11 cellular contexts compared by ENCODE assay signal in genomic region chr7:522938-523289, GRCh38. TPM values are rescaled to one million over a fixed set of nuclear protein-coding genes. Genes with fewer than 3 reads are reported as not detected.
DNase-seq lines count a peak whose midpoint lies in the region; ATAC-seq and TF ChIP-seq lines count a peak whose summit lies in the region.
"Had no signal": no experiment of that assay in that cellular context is flagged by ENCODE, and none has a peak within 500 bp of the region (broad histone marks: within the 10 kb centered on the region; RNA-seq: fewer than 3 reads in every experiment).

No MANE protein-coding gene starts in this region.

- no peak overlapping the region for H3K27ac ChIP-seq in smooth muscle cell (ENCODE audit: low read depth)
- H3K27ac ChIP-seq: C4-2B had no signal

- peak overlapping the region; percentile 83; the same call in 1 of the 2 replicates for H3K4me3 ChIP-seq in H7 (ENCODE audit: insufficient read depth, low read depth, low read length)
- H3K4me3 ChIP-seq in iPS-18c (ENCODE audit: insufficient read depth, low read depth, low read length), result peak overlapping the region; percentile 55; the same call in 1 of the 2 replicates
- H3K4me3 ChIP-seq in smooth muscle cell, result peak overlapping the region; percentile 58

- no peak for TF ChIP-seq CTCF in WTC11 (IDR thresholded peaks at IDR 0.05)
- TF ChIP-seq CTCF in smooth muscle cell (IDR thresholded peaks at IDR 0.05; ENCODE audit: borderline replicate concordance, insufficient read depth, poor library complexity, severe bottlenecking), result no peak

- peaks cover 18% of the 10 kb centered on the region for H3K79me2 ChIP-seq in smooth muscle cell (ENCODE audit: low read depth)

- peaks cover 9% of the 10 kb centered on the region for H3F3A ChIP-seq in smooth muscle cell (ENCODE audit: low read depth)

- CTCF ChIA-PET in WTC11 (lab: Charles Lee), result interaction anchor here (2.2 kb wide), 1 partner anchor 201 kb away, joined by 5 read pairs; no protein-coding TSS in a partner anchor

- H3K36me3 ChIP-seq in H7 (replicated peaks; ENCODE audit: control insufficient read depth, insufficient read depth, low read length) (no peaks in the 10 kb centered on the region), smooth muscle cell (ENCODE audit: low read depth) (no peaks in the 10 kb centered on the region)

- WGBS in smooth muscle cell (ENCODE audit: low lambda C conversion rate), result 45% methylated on average over 20 of the region's 23 CpGs

- no peak overlapping the region for H2AFZ ChIP-seq in smooth muscle cell (ENCODE audit: low read depth)

- peak overlapping the region; percentile 51 for H3K4me3 Mint-ChIP-seq in WTC11

- H3K9me3 Mint-ChIP-seq in WTC11, result no peaks in the 10 kb centered on the region
- H3K9me3 Mint-ChIP-seq: activated B cell treated with CpG ODN at 0.5 μM for 24 hours had no signal

- peak overlapping the region; percentile 96 for H3K4me2 ChIP-seq in smooth muscle cell

- H3K9me3 ChIP-seq in iPS-18c (ENCODE audit: control insufficient read depth, insufficient read depth, low read length) (no peaks in the 10 kb centered on the region), smooth muscle cell (replicated peaks; ENCODE audit: low read depth) (no peaks in the 10 kb centered on the region)

- H3K9ac ChIP-seq in smooth muscle cell (ENCODE audit: low read depth), result peak overlapping the region; percentile 89

- peaks cover 48% of the 10 kb centered on the region for H3K27me3 Mint-ChIP-seq in WTC11 (ENCODE audit: low read depth)

- POLR2A ChIA-PET in WTC11 (lab: Charles Lee), result no interaction called here

- ATAC-seq in WTC11, result no peak
- no peak for ATAC-seq in HG03521 (IDR thresholded peaks at IDR 0.05; ENCODE audit: unreplicated experiment)

- H4K20me1 ChIP-seq in smooth muscle cell (ENCODE audit: low read depth), result peaks cover 11% of the 10 kb centered on the region

- H3K4me1 Mint-ChIP-seq in WTC11, result peaks cover 11% of the 10 kb centered on the region

- no peak for DNase-seq in H7
- DNase-seq in WTC11 (ENCODE audit: low spot score), result no peak
- no peak for DNase-seq in smooth muscle cell (lab: John Stamatoyannopoulos, UW; ENCODE audit: unreplicated experiment)
- DNase-seq in UCSD-AML1 (lab: John Stamatoyannopoulos, UW; ENCODE audit: unreplicated experiment), result no peak
- DNase-seq in NOMO-1 (lab: John Stamatoyannopoulos, UW; ENCODE audit: unreplicated experiment in 2 of 2), result no peak
- DNase-seq in SKM-1 (lab: John Stamatoyannopoulos, UW; ENCODE audit: unreplicated experiment), result no peak
- DNase-seq: NCI-H446 had no signal

- no peaks in the 10 kb centered on the region; the same call in 1 of the 2 replicates for H3K36me3 Mint-ChIP-seq in WTC11

- no peak overlapping the region for H3K27ac Mint-ChIP-seq in WTC11
- H3K27ac Mint-ChIP-seq: activated B cell treated with CpG ODN at 0.5 μM for 24 hours had no signal

- H3K4me1 ChIP-seq in smooth muscle cell (ENCODE audit: low read depth), result peaks cover 19% of the 10 kb centered on the region

- peaks cover 36% of the 10 kb centered on the region for H3K27me3 ChIP-seq in H7 (ENCODE audit: control insufficient read depth, insufficient read depth, low read length)
- H3K27me3 ChIP-seq in smooth muscle cell (ENCODE audit: low read depth), result no peaks in the 10 kb centered on the region

TF ChIP-seq in WTC11, 78 proteins besides CTCF, POLR2A, EP300 and RAD21:
- no peak for TF ChIP-seq ZNF281 (CRISPR knock-in tag; IDR thresholded peaks at IDR 0.05)
- no peak for TF ChIP-seq HMGA2 (CRISPR knock-in tag; IDR thresholded peaks at IDR 0.05)
- no peak for TF ChIP-seq MXD4 (CRISPR knock-in tag; IDR thresholded peaks at IDR 0.05; ENCODE audit: borderline replicate concordance)
- TF ChIP-seq EMX1 (CRISPR knock-in tag; IDR thresholded peaks at IDR 0.05), result no peak
- no peak for TF ChIP-seq MYBL2 (CRISPR knock-in tag; IDR thresholded peaks at IDR 0.05)
- no peak for TF ChIP-seq SMAD4 (CRISPR knock-in tag; IDR thresholded peaks at IDR 0.05)
- no peak for TF ChIP-seq RELA (CRISPR knock-in tag; IDR thresholded peaks at IDR 0.05; ENCODE audit: borderline replicate concordance)
- no peak for TF ChIP-seq TCF7 (CRISPR knock-in tag; IDR thresholded peaks at IDR 0.05; ENCODE audit: low read depth)
- no peak for TF ChIP-seq MLX (CRISPR knock-in tag; IDR thresholded peaks at IDR 0.05)
- no peak for TF ChIP-seq ESRRA (CRISPR knock-in tag; IDR thresholded peaks at IDR 0.05; ENCODE audit: borderline replicate concordance)
- TF ChIP-seq NFE2L1 (CRISPR knock-in tag; IDR thresholded peaks at IDR 0.05), result no peak
- TF ChIP-seq, protein P1, sequence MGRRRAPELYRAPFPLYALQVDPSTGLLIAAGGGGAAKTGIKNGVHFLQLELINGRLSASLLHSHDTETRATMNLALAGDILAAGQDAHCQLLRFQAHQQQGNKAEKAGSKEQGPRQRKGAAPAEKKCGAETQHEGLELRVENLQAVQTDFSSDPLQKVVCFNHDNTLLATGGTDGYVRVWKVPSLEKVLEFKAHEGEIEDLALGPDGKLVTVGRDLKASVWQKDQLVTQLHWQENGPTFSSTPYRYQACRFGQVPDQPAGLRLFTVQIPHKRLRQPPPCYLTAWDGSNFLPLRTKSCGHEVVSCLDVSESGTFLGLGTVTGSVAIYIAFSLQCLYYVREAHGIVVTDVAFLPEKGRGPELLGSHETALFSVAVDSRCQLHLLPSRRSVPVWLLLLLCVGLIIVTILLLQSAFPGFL (CRISPR knock-in tag; IDR thresholded peaks at IDR 0.05; ENCODE audit: borderline replicate concordance), result no peak
- no peak for TF ChIP-seq SMAD3 (CRISPR knock-in tag; IDR thresholded peaks at IDR 0.05; ENCODE audit: borderline replicate concordance)
- no peak for TF ChIP-seq GABPB1 (CRISPR knock-in tag; IDR thresholded peaks at IDR 0.05)
- TF ChIP-seq, protein P2, sequence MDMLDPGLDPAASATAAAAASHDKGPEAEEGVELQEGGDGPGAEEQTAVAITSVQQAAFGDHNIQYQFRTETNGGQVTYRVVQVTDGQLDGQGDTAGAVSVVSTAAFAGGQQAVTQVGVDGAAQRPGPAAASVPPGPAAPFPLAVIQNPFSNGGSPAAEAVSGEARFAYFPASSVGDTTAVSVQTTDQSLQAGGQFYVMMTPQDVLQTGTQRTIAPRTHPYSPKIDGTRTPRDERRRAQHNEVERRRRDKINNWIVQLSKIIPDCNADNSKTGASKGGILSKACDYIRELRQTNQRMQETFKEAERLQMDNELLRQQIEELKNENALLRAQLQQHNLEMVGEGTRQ (CRISPR knock-in tag; IDR thresholded peaks at IDR 0.05), result no peak
- TF ChIP-seq ZNF396 (CRISPR knock-in tag; IDR thresholded peaks at IDR 0.05; ENCODE audit: borderline replicate concordance), result no peak
- no peak for TF ChIP-seq ZNF219 (CRISPR knock-in tag; IDR thresholded peaks at IDR 0.05; ENCODE audit: borderline replicate concordance)
- no peak for TF ChIP-seq PRRX2 (CRISPR knock-in tag; IDR thresholded peaks at IDR 0.05)
- TF ChIP-seq, protein P3, sequence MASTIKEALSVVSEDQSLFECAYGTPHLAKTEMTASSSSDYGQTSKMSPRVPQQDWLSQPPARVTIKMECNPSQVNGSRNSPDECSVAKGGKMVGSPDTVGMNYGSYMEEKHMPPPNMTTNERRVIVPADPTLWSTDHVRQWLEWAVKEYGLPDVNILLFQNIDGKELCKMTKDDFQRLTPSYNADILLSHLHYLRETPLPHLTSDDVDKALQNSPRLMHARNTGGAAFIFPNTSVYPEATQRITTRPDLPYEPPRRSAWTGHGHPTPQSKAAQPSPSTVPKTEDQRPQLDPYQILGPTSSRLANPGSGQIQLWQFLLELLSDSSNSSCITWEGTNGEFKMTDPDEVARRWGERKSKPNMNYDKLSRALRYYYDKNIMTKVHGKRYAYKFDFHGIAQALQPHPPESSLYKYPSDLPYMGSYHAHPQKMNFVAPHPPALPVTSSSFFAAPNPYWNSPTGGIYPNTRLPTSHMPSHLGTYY (CRISPR knock-in tag; IDR thresholded peaks at IDR 0.05), result no peak
- no peak for TF ChIP-seq ELF4 (CRISPR knock-in tag; IDR thresholded peaks at IDR 0.05; ENCODE audit: low read depth)

RNA-seq across cellular contexts. Expression of gene PDGFA, which starts 3.3 kb away (rescaled TPM):
- total RNA-seq in H7 (2014; rRNA removed; shearing (Covaris generic)), result 149 and 202 TPM in 2 replicates
- 114 to 131 TPM (median 129 TPM) in 3 replicates for total RNA-seq in WTC11 (2021)
- total RNA-seq in smooth muscle cell, result 68.1 and 97.2 TPM in 2 replicates
- polyA plus RNA-seq in smooth muscle cell, result 32.0 and 33.7 TPM in 2 replicates
